ENCODE assay signal across 24 cellular contexts in the genomic region with DNA sequence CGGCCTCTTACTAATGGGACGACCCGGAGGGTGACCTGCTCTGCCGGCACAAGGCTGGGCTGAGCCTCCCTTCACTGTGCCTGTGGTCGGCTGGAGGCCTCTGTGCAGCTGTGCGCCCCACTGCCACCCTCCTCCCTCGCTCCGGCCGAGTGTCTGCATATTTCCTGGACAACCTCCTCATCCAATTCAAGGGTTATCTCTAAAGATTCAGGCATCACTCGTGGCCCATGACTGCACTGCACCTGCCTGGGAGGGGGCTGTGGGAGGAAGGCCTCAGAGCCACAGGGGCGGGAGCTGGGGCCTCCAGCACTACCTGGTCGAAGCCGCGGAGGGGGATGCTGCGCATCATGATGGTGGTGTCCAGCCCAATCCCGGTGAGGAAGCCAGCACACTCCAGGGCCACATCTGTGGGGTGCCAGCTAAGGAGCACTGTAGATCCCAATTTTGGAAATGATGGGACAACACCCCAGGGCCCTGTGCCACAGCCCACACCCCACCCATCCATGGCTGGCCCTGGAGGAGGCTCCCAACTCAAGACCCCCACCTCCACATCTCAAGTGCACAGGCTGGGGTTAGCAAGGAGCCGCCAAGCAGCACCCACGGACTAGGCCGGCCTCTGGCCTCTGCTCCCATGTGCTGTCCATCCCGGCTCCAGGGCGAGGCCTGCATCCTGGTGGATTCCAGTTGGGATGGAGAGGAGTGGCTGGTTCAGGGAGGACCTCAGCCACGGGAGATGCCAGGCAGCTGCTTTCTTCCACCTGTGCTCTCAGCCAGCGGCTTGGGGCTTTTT.
"Had no signal": no experiment of that assay in that cellular context is flagged by ENCODE, and none has a peak within 500 bp of the region (broad histone marks: within the 10 kb centered on the region; RNA-seq: fewer than 3 reads in every experiment).

No MANE protein-coding gene starts in this region.

- H3K4me1 ChIP-seq: adrenal gland, thyroid gland had no signal

- ATAC-seq: activated CD8-positive, alpha-beta memory T cell treated with anti-CD3 and anti-CD28 coated beads, Interleukin-2, amount 10 ng/mL, durations not matched to agents 7 days and 5 days; effector memory CD8-positive, alpha-beta T cell; natural killer cell treated with Interleukin-12 subunit alpha and Interleukin-12 subunit beta and Interleukin-15 and Interleukin-18, amount 100 ng/mL, for 72 hours had no signal

- FAIRE-seq: astrocyte, colon, endothelial cell of umbilical vein, frontal cortex, TTC549 had no signal

- DNase-seq: activated CD4-positive, alpha-beta T cell treated with anti-CD3 and anti-CD28 coated beads, Interleukin-2, amount 10 ng/mL, durations not matched to agents 7 days and 5 days; activated CD4-positive, CD25-positive, alpha-beta regulatory T cell treated with anti-CD3 and anti-CD28 coated beads, Interleukin-2, amount 50 U/mL, for 72 hours; activated CD8-positive, alpha-beta memory T cell treated with anti-CD3 and anti-CD28 coated beads, Interleukin-2, amount 10 ng/mL, durations not matched to agents 7 days and 5 days; activated gamma-delta T cell; adrenal gland; effector memory CD8-positive, alpha-beta T cell; glutamatergic neuron; hippocampal formation; stimulated activated CD4-positive, alpha-beta T cell treated with anti-CD3 and anti-CD28 coated beads, Interleukin-12 subunit alpha, Interleukin-12 subunit beta, amount 100 ng/mL, for 4 hours; stimulated activated CD4-positive, alpha-beta T cell treated with anti-CD3 and anti-CD28 coated beads, Interleukin-4, amount 100 ng/mL, for 4 hours; substantia nigra; T-helper 1 cell; thyroid gland had no signal

- H3K4me3 ChIP-seq: adrenal gland, dorsolateral prefrontal cortex, ovary, prostate gland, thyroid gland had no signal

- H3K27ac ChIP-seq: adrenal gland, neutrophil, ovary, prostate gland, thyroid gland, WERI-Rb-1 had no signal

- H3K9me3 ChIP-seq: adrenal gland, neutrophil, ovary, prostate gland, thyroid gland had no signal

- H3K36me3 ChIP-seq: ovary, prostate gland, WERI-Rb-1 had no signal

- H3K27me3 ChIP-seq: adrenal gland, dorsolateral prefrontal cortex, neutrophil, ovary, thyroid gland had no signal
